Comparison of ENCODE assay signal across 19 cellular contexts in genomic region chr20:49906615-49907154, GRCh38. TPM values are rescaled to one million over a fixed set of nuclear protein-coding genes. Genes with fewer than 3 reads are reported as not detected.
DNase-seq lines count a peak whose midpoint lies in the region; ATAC-seq, FAIRE-seq and TF ChIP-seq lines count a peak whose summit lies in the region.
"Had no signal": no experiment of that assay in that cellular context is flagged by ENCODE, and none has a peak within 500 bp of the region (broad histone marks: within the 10 kb centered on the region; RNA-seq: fewer than 3 reads in every experiment).

No MANE protein-coding gene starts in this region.

- TF ChIP-seq EP300 in A549 (IDR thresholded peaks at IDR 0.05) (no peak), HepG2 (IDR thresholded peaks at IDR 0.05; ENCODE audit: low read depth in 2 of 2, low read length in 2 of 2) (no peak), HepG2 (CRISPR knock-in tag; IDR thresholded peaks at IDR 0.05; ENCODE audit: borderline replicate concordance) (no peak), transverse colon (IDR thresholded peaks at IDR 0.05; ENCODE audit: low read depth) (no peak)

- H3K4me3 Mint-ChIP-seq in activated T-cell treated with anti-CD3 and anti-CD28 coated beads, Interleukin-2, amount 50 U/mL, for 24 hours, result no peak overlapping the region
- H3K4me3 Mint-ChIP-seq: CD14-positive monocyte; CD8-positive, alpha-beta T cell had no signal

- H3K4me3 ChIP-seq in A549 (no peak overlapping the region), H7 (ENCODE audit: insufficient read depth, low read depth, low read length) (no peak overlapping the region), HepG2 (replicated peaks in 1 of 3; ENCODE audit: insufficient read depth in 1 of 3, low read depth in 2 of 3, low read length in 3 of 3) (no peak overlapping the region), spleen (no peak overlapping the region), transverse colon (no peak overlapping the region)
- H3K4me3 ChIP-seq: HAP-1 had no signal

- ATAC-seq in A549, result no peak
- no peak for ATAC-seq in HepG2
- ATAC-seq: CD8-positive, alpha-beta T cell had no signal

- no peaks in the 10 kb centered on the region for H3K27me3 Mint-ChIP-seq in activated T-cell treated with anti-CD3 and anti-CD28 coated beads, Interleukin-2, amount 50 U/mL, for 24 hours

- H3K9me3 Mint-ChIP-seq in activated T-cell treated with anti-CD3 and anti-CD28 coated beads, Interleukin-2, amount 50 U/mL, for 24 hours, result no peaks in the 10 kb centered on the region
- H3K9me3 Mint-ChIP-seq: CD8-positive, alpha-beta T cell had no signal

- H3K4me2 ChIP-seq in A549, result no peak overlapping the region
- no peak overlapping the region for H3K4me2 ChIP-seq in HepG2 (ENCODE audit: low read depth, low read length)

- POLR2A ChIA-PET in A549 (lab: Yijun Ruan, JAX), result no interaction called here
- POLR2A ChIA-PET in HepG2 (lab: Yijun Ruan, JAX), result interaction anchor here (5.0 kb wide), 1 partner anchor 10 kb away, joined by 36 read pairs; the partner anchor contains the start of gene SPATA2

- H3K4me1 ChIP-seq in A549 (no peaks in the 10 kb centered on the region), HepG2 (ENCODE audit: insufficient read depth, low read length) (peaks cover 41% of the 10 kb centered on the region), spleen (peaks cover 8 to 63% (median 36%) of the 10 kb centered on the region in 6 donors), transverse colon (peaks cover 18 to 31% (median 23%) of the 10 kb centered on the region in 4 donors)

- TF ChIP-seq POLR2A in A549 (IDR thresholded peaks at IDR 0.05; ENCODE audit: low read length), result no peak
- no peak for TF ChIP-seq POLR2A in HepG2 (IDR thresholded peaks at IDR 0.05; ENCODE audit: insufficient read depth in 1 of 2, low read depth in 2 of 2, low read length in 2 of 2)
- TF ChIP-seq POLR2A in spleen (IDR thresholded peaks at IDR 0.05), result no peak
- TF ChIP-seq POLR2A in transverse colon (IDR thresholded peaks at IDR 0.05), result no peak

- no TSS peak for BruUV-seq in HepG2 (replicated peaks; lab: Mats Ljungman, UMichigan)

- intact Hi-C loops in HepG2 (cut with micrococcal nuclease; ENCODE audit: unreplicated experiment) (no loop called here), spleen (cut with DNase I; ENCODE audit: low total_unique reads) (no loop called here), transverse colon (cut with DNase I; ENCODE audit: low total_unique reads) (no loop called here)

- in situ Hi-C loops in HepG2 (cut with HindIII; ENCODE audit: extremely low pct_ligation_motif_present, low pct_unique_long_range_greater_than_20kb), result no loop called here
- in situ Hi-C loops in transverse colon (cut with MboI; ENCODE audit: low pct_ligation_motif_present in 1 of 4, low pct_unique_long_range_greater_than_20kb in 1 of 4, low sequenced_read_pairs in 3 of 4), result no loop called here

- FAIRE-seq in A549 (lab: Jason Lieb, UNC), result no peak
- no peak for FAIRE-seq in HepG2 (lab: Jason Lieb, UNC)
- FAIRE-seq: D721Med, G401.6, GM12891, GM19239 had no signal

- peaks cover 3% of the 10 kb centered on the region for H3K4me1 Mint-ChIP-seq in activated T-cell treated with anti-CD3 and anti-CD28 coated beads, Interleukin-2, amount 50 U/mL, for 24 hours (ENCODE audit: low read depth)
- H3K4me1 Mint-ChIP-seq: CD14-positive monocyte had no signal

- no peak for TF ChIP-seq CTCF in A549 (IDR thresholded peaks at IDR 0.05)
- no peak for TF ChIP-seq CTCF in HepG2 (CRISPR knock-in tag; IDR thresholded peaks at IDR 0.05)
- TF ChIP-seq CTCF in spleen (IDR thresholded peaks at IDR 0.05 in 8 of 11, conservative IDR thresholded peaks at IDR 0.05 in 3 of 11), result no peak
- TF ChIP-seq CTCF in transverse colon (IDR thresholded peaks at IDR 0.05), result no peak

- no peak overlapping the region for H3K27ac Mint-ChIP-seq in activated T-cell treated with anti-CD3 and anti-CD28 coated beads, Interleukin-2, amount 50 U/mL, for 24 hours

- no peak overlapping the region for H2AFZ ChIP-seq in HepG2 (ENCODE audit: low read length)

- 83% methylated on average over 15 of the region's 15 CpGs for WGBS in A549 (ENCODE audit: missing lambda C conversion rate)
- WGBS in HepG2 (ENCODE audit: low lambda C conversion rate), result 96% methylated on average over 15 of the region's 15 CpGs
- 68 to 87% (median 80%) methylated on average over 15 of the region's 15 CpGs for WGBS in spleen, 5 donors
- 84% methylated on average over 15 of the region's 15 CpGs; no CpG with 5 or more reads in 1 of the 2 donors for WGBS in transverse colon (ENCODE audit: low coverage in 1 of 2), 2 donors

- peaks cover 82% of the 10 kb centered on the region for H3K36me3 Mint-ChIP-seq in activated T-cell treated with anti-CD3 and anti-CD28 coated beads, Interleukin-2, amount 50 U/mL, for 24 hours (ENCODE audit: low read depth)

- DNase-seq in A549 (ENCODE audit: low read depth in 1 of 2, low spot score in 1 of 2) (no peak), H7 (peak; percentile 21), HepG2 (ENCODE audit: low spot score) (no peak), spleen (no peak), activated gamma-delta T cell treated with Interleukin-2 at 50 U/mL for 16 hours (no peak), transverse colon (no peak)
- DNase-seq in activated T-cell treated with anti-CD3 and anti-CD28 coated beads, Interleukin-2, amount 50 U/mL, for 24 hours, result no peak
- DNase-seq: CD8-positive, alpha-beta T cell; COR-L47; DMS153; DMS79 treated with DMSO at 0.1 percent for 48 hours; EL; GOT3 had no signal

- peaks cover 6% of the 10 kb centered on the region for H3K36me3 ChIP-seq in H7 (replicated peaks; ENCODE audit: control insufficient read depth, insufficient read depth, low read length)
- peaks cover 40 to 60% of the 10 kb centered on the region in 2 experiments for H3K36me3 ChIP-seq in HepG2 (replicated peaks in 1 of 2; ENCODE audit: control insufficient read depth in 1 of 2, insufficient read depth in 2 of 2, low read length in 2 of 2)
- H3K36me3 ChIP-seq in spleen, result peaks cover 0 to 95% (median 52%) of the 10 kb centered on the region in 6 donors
- peaks cover 0 to 23% (median 9%) of the 10 kb centered on the region in 4 donors for H3K36me3 ChIP-seq in transverse colon

- CTCF ChIA-PET in A549 (lab: Yijun Ruan, JAX), result interaction anchor here (0.7 to 7.3 kb wide), 12 partner anchors 8 to 423 kb away, joined by 3 to 44 read pairs (median 3); partner anchors contain the start of gene SPATA2
- CTCF ChIA-PET in HepG2 (lab: Yijun Ruan, JAX; ENCODE audit: low intra/inter-chr PET ratio, low total read pairs), result no interaction called here

- H3K27me3 ChIP-seq in H7 (ENCODE audit: control insufficient read depth, insufficient read depth, low read length), result no peaks in the 10 kb centered on the region
- H3K27me3 ChIP-seq in HepG2 (ENCODE audit: control insufficient read depth in 1 of 2, insufficient read depth in 2 of 2, low read length in 2 of 2), result no peaks in the 10 kb centered on the region
- H3K27me3 ChIP-seq in spleen (replicated peaks in 1 of 7), result no peaks in the 10 kb centered on the region
- no peaks in the 10 kb centered on the region for H3K27me3 ChIP-seq in transverse colon

- no peak for TF ChIP-seq RAD21 in A549 (conservative IDR thresholded peaks at IDR 0.05 in 1 of 2, IDR thresholded peaks at IDR 0.05 in 1 of 2)
- no peak for TF ChIP-seq RAD21 in HepG2 (CRISPR knock-in tag; IDR thresholded peaks at IDR 0.05)

- peaks cover 25% of the 10 kb centered on the region for H3K79me2 ChIP-seq in HepG2 (ENCODE audit: insufficient read depth, low read length)

- no peaks in the 10 kb centered on the region for H3K9me3 ChIP-seq in A549
- H3K9me3 ChIP-seq in HepG2 (ENCODE audit: low read length), result no peaks in the 10 kb centered on the region
- no peaks in the 10 kb centered on the region for H3K9me3 ChIP-seq in spleen
- no peaks in the 10 kb centered on the region for H3K9me3 ChIP-seq in transverse colon
- H3K9me3 ChIP-seq: HAP-1 had no signal

- no peak overlapping the region for H3K9ac ChIP-seq in HepG2 (ENCODE audit: insufficient read depth, low read depth, low read length)

- no peaks in the 10 kb centered on the region for H4K20me1 ChIP-seq in HepG2 (ENCODE audit: insufficient read depth, low read length)

- H3K27ac ChIP-seq in A549 (no peak overlapping the region), HepG2 (ENCODE audit: extremely low read length, insufficient read depth, low read length) (no peak overlapping the region), spleen (peak overlapping the region in 7 of 8 donors; percentile 72 to 100 (median 96)), transverse colon (no peak overlapping the region)

RNA-seq across cellular contexts. Expression of gene SPATA2, which starts 8.6 kb away (rescaled TPM):
- 4.9 and 5.1 TPM in 2 replicates for polyA plus RNA-seq in A549 (2011; rRNA removed)
- polyA plus RNA-seq in A549 (2012; cell fraction: cytosol; rRNA removed), result 6.2 and 8.5 TPM in 2 replicates
- polyA plus RNA-seq in A549 (2012; cell fraction: nucleus; rRNA removed), result 11.2 and 14.5 TPM in 2 replicates
- polyA plus RNA-seq in A549 (2017; fragmentation: RNase III; extraction: RNeasy Plus Mini Kit Qiagen cat#74134 plus additional on column Dnase treatment), result 4.7 to 5.1 TPM (median 4.7 TPM) in 3 replicates
- 6.7 and 8.6 TPM in 2 replicates for polyA minus RNA-seq in A549 (2011; rRNA and poly(A)+ RNA removed)
- 9.7 and 11.5 TPM in 2 replicates for total RNA-seq in H7 (2014; rRNA removed; shearing (Covaris generic))
- 3.2 and 4.3 TPM in 2 replicates for total RNA-seq in HepG2 (2016; rRNA removed; fragmentation: Illumina TruSeq; extraction: Trizol)
- total RNA-seq in HepG2 (2016; cell fraction: cytosol; rRNA removed; fragmentation: Illumina TruSeq; extraction: Trizol; ENCODE audit: low read depth), result 1.9 TPM in 2 replicates
- 3.3 and 3.4 TPM in 2 replicates for total RNA-seq in HepG2 (2016; cell fraction: insoluble cytoplasmic fraction; rRNA removed; fragmentation: Illumina TruSeq; extraction: Trizol)
- 5.6 and 6.9 TPM in 2 replicates for total RNA-seq in HepG2 (2016; cell fraction: membrane; rRNA removed; fragmentation: Illumina TruSeq; extraction: Trizol)
- 3.5 and 4.4 TPM in 2 replicates for total RNA-seq in HepG2 (2016; cell fraction: nucleus; rRNA removed; fragmentation: Illumina TruSeq; extraction: Trizol)
- polyA plus RNA-seq in HepG2 (2011; rRNA removed), result 8.7 and 9.5 TPM in 2 replicates
- 6.2 and 6.7 TPM in 2 replicates for polyA plus RNA-seq in HepG2 (2011; cell fraction: cytosol; rRNA removed)
- 9.5 and 9.7 TPM in 2 replicates for polyA plus RNA-seq in HepG2 (2011; cell fraction: nucleus; rRNA removed)
- polyA plus RNA-seq in HepG2 (2012), result 7.5 and 8.6 TPM in 2 replicates
- polyA plus RNA-seq in HepG2 (2016; cell fraction: cytosol; fragmentation: Illumina TruSeq; extraction: Trizol; ENCODE audit: low read depth), result 2.9 and 3.5 TPM in 2 replicates
- 8.7 and 11.5 TPM in 2 replicates for polyA plus RNA-seq in HepG2 (2016; cell fraction: insoluble cytoplasmic fraction; fragmentation: Illumina TruSeq; extraction: Trizol; ENCODE audit: low read depth)
- polyA plus RNA-seq in HepG2 (2016; cell fraction: membrane; fragmentation: Illumina TruSeq; extraction: Trizol; ENCODE audit: low read depth), result 9.3 and 9.7 TPM in 2 replicates
- polyA plus RNA-seq in HepG2 (2016; cell fraction: nucleus; fragmentation: Illumina TruSeq; extraction: Trizol; ENCODE audit: insufficient read depth, low read depth), result 11.3 and 13.5 TPM in 2 replicates
- 11.4 and 11.8 TPM in 2 replicates for polyA minus RNA-seq in HepG2 (2011; rRNA and poly(A)+ RNA removed; ENCODE audit: low replicate concordance)
- 6.0 and 6.9 TPM in 2 replicates for polyA minus RNA-seq in HepG2 (2011; cell fraction: cytosol; rRNA and poly(A)+ RNA removed)
- polyA minus RNA-seq in HepG2 (2011; cell fraction: nucleus; rRNA and poly(A)+ RNA removed), result 5.5 and 6.7 TPM in 2 replicates
- total RNA-seq in spleen, result 10 to 100 TPM; 11.2 to 33.2 (median 17.2) TPM
- polyA plus RNA-seq in spleen, result 1 to 10 TPM; 2.9 to 8.0 (median 4.1) TPM
- total RNA-seq in transverse colon, result 10 to 100 TPM in 3 of 4 donors, 1 to 10 TPM in 1; 4.0 to 40.0 (median 17.2) TPM

RNA-seq across cellular contexts. Expression of gene RNF114, which starts 29.5 kb away (rescaled TPM):
- 44.8 and 67.8 TPM in 2 replicates for polyA plus RNA-seq in A549 (2011; rRNA removed)
- 68.9 and 80.2 TPM in 2 replicates for polyA plus RNA-seq in A549 (2012; cell fraction: cytosol; rRNA removed)
- polyA plus RNA-seq in A549 (2012; cell fraction: nucleus; rRNA removed), result 101 and 123 TPM in 2 replicates
- polyA plus RNA-seq in A549 (2017; fragmentation: RNase III; extraction: RNeasy Plus Mini Kit Qiagen cat#74134 plus additional on column Dnase treatment), result 43.1 to 47.0 TPM (median 44.0 TPM) in 3 replicates
- polyA minus RNA-seq in A549 (2011; rRNA and poly(A)+ RNA removed), result 42.6 and 51.8 TPM in 2 replicates
- 75.7 and 76.4 TPM in 2 replicates for total RNA-seq in H7 (2014; rRNA removed; shearing (Covaris generic))
- 119 and 137 TPM in 2 replicates for total RNA-seq in HepG2 (2016; rRNA removed; fragmentation: Illumina TruSeq; extraction: Trizol)
- 20.7 and 21.9 TPM in 2 replicates for total RNA-seq in HepG2 (2016; cell fraction: cytosol; rRNA removed; fragmentation: Illumina TruSeq; extraction: Trizol; ENCODE audit: low read depth)
- total RNA-seq in HepG2 (2016; cell fraction: insoluble cytoplasmic fraction; rRNA removed; fragmentation: Illumina TruSeq; extraction: Trizol), result 117 and 134 TPM in 2 replicates
- total RNA-seq in HepG2 (2016; cell fraction: membrane; rRNA removed; fragmentation: Illumina TruSeq; extraction: Trizol), result 58.2 and 60.7 TPM in 2 replicates
- total RNA-seq in HepG2 (2016; cell fraction: nucleus; rRNA removed; fragmentation: Illumina TruSeq; extraction: Trizol), result 54.0 and 64.8 TPM in 2 replicates
- 120 and 126 TPM in 2 replicates for polyA plus RNA-seq in HepG2 (2011; rRNA removed)
- 177 and 201 TPM in 2 replicates for polyA plus RNA-seq in HepG2 (2011; cell fraction: cytosol; rRNA removed)
- polyA plus RNA-seq in HepG2 (2011; cell fraction: nucleus; rRNA removed), result 108 and 112 TPM in 2 replicates
- polyA plus RNA-seq in HepG2 (2012), result 108 and 111 TPM in 2 replicates
- 27.1 and 29.4 TPM in 2 replicates for polyA plus RNA-seq in HepG2 (2016; cell fraction: cytosol; fragmentation: Illumina TruSeq; extraction: Trizol; ENCODE audit: low read depth)
- polyA plus RNA-seq in HepG2 (2016; cell fraction: insoluble cytoplasmic fraction; fragmentation: Illumina TruSeq; extraction: Trizol; ENCODE audit: low read depth), result 140 and 169 TPM in 2 replicates
- polyA plus RNA-seq in HepG2 (2016; cell fraction: membrane; fragmentation: Illumina TruSeq; extraction: Trizol; ENCODE audit: low read depth), result 33.3 and 36.2 TPM in 2 replicates
- 104 and 116 TPM in 2 replicates for polyA plus RNA-seq in HepG2 (2016; cell fraction: nucleus; fragmentation: Illumina TruSeq; extraction: Trizol; ENCODE audit: insufficient read depth, low read depth)
- polyA minus RNA-seq in HepG2 (2011; rRNA and poly(A)+ RNA removed; ENCODE audit: low replicate concordance), result 71.3 and 124 TPM in 2 replicates
- 93.0 and 100 TPM in 2 replicates for polyA minus RNA-seq in HepG2 (2011; cell fraction: cytosol; rRNA and poly(A)+ RNA removed)
- polyA minus RNA-seq in HepG2 (2011; cell fraction: nucleus; rRNA and poly(A)+ RNA removed), result 73.1 and 76.2 TPM in 2 replicates
- 100 to 1,000 TPM in 6 of 7 donors, 10 to 100 TPM in 1; 96.5 to 246 (median 113) TPM for total RNA-seq in spleen
- 10 to 100 TPM; 35.5 to 62.0 (median 37.6) TPM for polyA plus RNA-seq in spleen
- total RNA-seq in transverse colon, result 100 to 1,000 TPM; 108 to 271 (median 217) TPM

Comparison
In these comparisons a context has a peak if more than half of its experiments do, and no peak if none do; other contexts are left out.
1. H3K27ac ChIP-seq: peak in spleen (7 of 8); none in A549 (0 of 2), HepG2 (single experiment) and transverse colon (0 of 4).
2. Of the 38 proteins assayed by ChIP-seq in both HepG2 and A549: peak only in HepG2: none; only in A549: none; in both: MAFK; in neither: 37.